25 cellular contexts compared by ENCODE assay signal in genomic region chr11:84014539-84014938, GRCh38.
DNase-seq lines count a peak whose midpoint lies in the region; ATAC-seq, FAIRE-seq and TF ChIP-seq lines count a peak whose summit lies in the region.
"Had no signal": no experiment of that assay in that cellular context is flagged by ENCODE, and none has a peak within 500 bp of the region (broad histone marks: within the 10 kb centered on the region; RNA-seq: fewer than 3 reads in every experiment).

No MANE protein-coding gene starts in this region.

- peaks cover 0 to 6% (median 1%) of the 10 kb centered on the region in 4 donors for H3K4me1 ChIP-seq in liver (ENCODE audit: control insufficient read depth in 4 of 4, insufficient read depth in 4 of 4, low read length in 3 of 4)
- H3K4me1 ChIP-seq in HepG2 (ENCODE audit: insufficient read depth, low read length), result no peaks in the 10 kb centered on the region
- peaks cover 4% of the 10 kb centered on the region; the same call in 1 of the 2 replicates for H3K4me1 ChIP-seq in GM23248 (ENCODE audit: insufficient read depth)
- H3K4me1 ChIP-seq: A549, BE2C, BLaER1 had no signal

- 67% methylated on average over 3 of the region's 3 CpGs for WGBS in liver
- WGBS in HepG2 (ENCODE audit: low lambda C conversion rate), result 5% methylated on average over 3 of the region's 3 CpGs
- WGBS in GM23248 (ENCODE audit: low coverage in 1 of 2, low lambda C conversion rate in 2 of 2, missing lambda C conversion rate in 2 of 2), 2 experiments, result 3% methylated on average over 3 of the region's 3 CpGs

- H3K4me2 ChIP-seq in HepG2 (ENCODE audit: low read depth, low read length) (no peak overlapping the region), GM23248 (ENCODE audit: unreplicated experiment) (no peak overlapping the region)
- H3K4me2 ChIP-seq: A549, BLaER1 had no signal

- no peaks in the 10 kb centered on the region for H3K27me3 ChIP-seq in liver (ENCODE audit: control insufficient read depth in 4 of 4, insufficient read depth in 4 of 4, low read length in 3 of 4)
- H3K27me3 ChIP-seq in HepG2 (ENCODE audit: control insufficient read depth in 1 of 2, insufficient read depth in 2 of 2, low read length in 2 of 2), result no peaks in the 10 kb centered on the region
- H3K27me3 ChIP-seq in GM23248 (replicated peaks; ENCODE audit: insufficient read depth), result no peaks in the 10 kb centered on the region
- H3K27me3 ChIP-seq: BE2C, BLaER1 had no signal

- no peaks in the 10 kb centered on the region for H3K27me3 Mint-ChIP-seq in activated CD4-positive, alpha-beta memory T cell treated with anti-CD3 and anti-CD28 coated beads, Interleukin-2, amount 10 ng/mL, durations not matched to agents 7 days and 5 days
- H3K27me3 Mint-ChIP-seq: CD4-positive, alpha-beta memory T cell; CD4-positive, CD25-positive, alpha-beta regulatory T cell; CD8-positive, alpha-beta memory T cell had no signal

- H3K9ac ChIP-seq in liver (ENCODE audit: low read depth in 1 of 2, low read length in 2 of 2), result no peak overlapping the region
- no peak overlapping the region for H3K9ac ChIP-seq in HepG2 (ENCODE audit: insufficient read depth, low read depth, low read length)
- H3K9ac ChIP-seq in GM23248, result no peak overlapping the region
- H3K9ac ChIP-seq: BLaER1 had no signal

- CTCF ChIA-PET in HepG2 (lab: Yijun Ruan, JAX; ENCODE audit: low intra/inter-chr PET ratio, low total read pairs), result no interaction called here
- CTCF ChIA-PET in activated CD4-positive, alpha-beta memory T cell treated with anti-CD3 and anti-CD28 coated beads, Interleukin-2, amount 10 ng/mL, durations not matched to agents 7 days and 5 days (lab: Charles Lee), result no interaction called here

- TF ChIP-seq RAD21 in liver (IDR thresholded peaks at IDR 0.05) (no peak), HepG2 (CRISPR knock-in tag; IDR thresholded peaks at IDR 0.05) (no peak)

- TF ChIP-seq EP300 in HepG2 (IDR thresholded peaks at IDR 0.05; ENCODE audit: low read depth in 2 of 2, low read length in 2 of 2), result no peak
- no peak for TF ChIP-seq EP300 in HepG2 (CRISPR knock-in tag; IDR thresholded peaks at IDR 0.05; ENCODE audit: borderline replicate concordance)

- FAIRE-seq in HepG2 (lab: Jason Lieb, UNC), result no peak
- FAIRE-seq: A549, GM12878, GM12892, GM18507 had no signal

- H3K79me2 ChIP-seq in HepG2 (ENCODE audit: insufficient read depth, low read length) (no peaks in the 10 kb centered on the region), GM23248 (ENCODE audit: insufficient read depth) (no peaks in the 10 kb centered on the region)

- TF ChIP-seq CTCF in liver (IDR thresholded peaks at IDR 0.05; ENCODE audit: low read depth, low read length, missing input control) (no peak), HepG2 (CRISPR knock-in tag; IDR thresholded peaks at IDR 0.05) (no peak)

- in situ Hi-C loops in HepG2 (cut with HindIII; ENCODE audit: extremely low pct_ligation_motif_present, low pct_unique_long_range_greater_than_20kb) (no loop called here), GM23248 (cut with MboI) (no loop called here)

- no peak for ATAC-seq in HepG2
- peak; percentile 54 for ATAC-seq in left lobe of liver
- ATAC-seq: A549, GM12878 had no signal

- H3K9me2 ChIP-seq in GM23248 (ENCODE audit: insufficient read depth), result no peaks in the 10 kb centered on the region

- no peak overlapping the region for H2AFZ ChIP-seq in HepG2 (ENCODE audit: low read length)
- no peak overlapping the region for H2AFZ ChIP-seq in GM23248

- no TSS peak for BruUV-seq in HepG2 (replicated peaks; lab: Mats Ljungman, UMichigan)

- no peak overlapping the region for H3K4me3 Mint-ChIP-seq in activated CD4-positive, alpha-beta memory T cell treated with anti-CD3 and anti-CD28 coated beads, Interleukin-2, amount 10 ng/mL, durations not matched to agents 7 days and 5 days
- H3K4me3 Mint-ChIP-seq: CD14-positive monocyte; CD4-positive, alpha-beta memory T cell; CD4-positive, CD25-positive, alpha-beta regulatory T cell; CD8-positive, alpha-beta memory T cell had no signal

- H3K27ac ChIP-seq in liver (ENCODE audit: low read depth in 1 of 2, low read length in 2 of 2) (no peak overlapping the region), HepG2 (ENCODE audit: extremely low read length, insufficient read depth, low read length) (no peak overlapping the region), GM23248 (no peak overlapping the region)
- H3K27ac ChIP-seq: 22Rv1, A549, BLaER1 had no signal

- H3K4me1 Mint-ChIP-seq in activated CD4-positive, alpha-beta memory T cell treated with anti-CD3 and anti-CD28 coated beads, Interleukin-2, amount 10 ng/mL, durations not matched to agents 7 days and 5 days, result no peaks in the 10 kb centered on the region
- H3K4me1 Mint-ChIP-seq: CD14-positive monocyte; CD4-positive, alpha-beta memory T cell; CD4-positive, CD25-positive, alpha-beta regulatory T cell; CD8-positive, alpha-beta memory T cell had no signal

- H4K20me1 ChIP-seq in HepG2 (ENCODE audit: insufficient read depth, low read length) (no peaks in the 10 kb centered on the region), GM23248 (ENCODE audit: insufficient read depth) (no peaks in the 10 kb centered on the region)
- H4K20me1 ChIP-seq: BLaER1 had no signal

- intact Hi-C loops in HepG2 (cut with micrococcal nuclease; ENCODE audit: unreplicated experiment), result no loop called here

- H3K36me3 ChIP-seq in liver (ENCODE audit: control insufficient read depth in 4 of 4, insufficient read depth in 3 of 4, low read depth in 1 of 4, low read length in 3 of 4) (no peaks in the 10 kb centered on the region), HepG2 (replicated peaks in 1 of 2; ENCODE audit: control insufficient read depth in 1 of 2, insufficient read depth in 2 of 2, low read length in 2 of 2) (no peaks in the 10 kb centered on the region), GM23248 (ENCODE audit: low read depth) (no peaks in the 10 kb centered on the region)
- H3K36me3 ChIP-seq: BE2C, BLaER1 had no signal

- no peak for DNase-seq in HepG2 (ENCODE audit: low spot score)
- no peak for DNase-seq in left lobe of liver (ENCODE audit: low spot score)
- no peak for DNase-seq in activated CD4-positive, alpha-beta memory T cell treated with anti-CD3 and anti-CD28 coated beads, Interleukin-2, amount 10 ng/mL, durations not matched to agents 7 days and 5 days
- DNase-seq in GM23248, result no peak
- DNase-seq: BE2C; C1 segment of cervical spinal cord; CD4-positive, alpha-beta memory T cell; CD4-positive, CD25-positive, alpha-beta regulatory T cell; CD8-positive, alpha-beta memory T cell; COR-L47; DMS 273 treated with DMSO at 0.1 percent for 48 hours; DMS153; DMS53; DMS79; DND-41; EL; GDM1 had no signal

- H3K27ac Mint-ChIP-seq in activated CD4-positive, alpha-beta memory T cell treated with anti-CD3 and anti-CD28 coated beads, Interleukin-2, amount 10 ng/mL, durations not matched to agents 7 days and 5 days, result no peak overlapping the region
- H3K27ac Mint-ChIP-seq: CD14-positive monocyte; CD4-positive, alpha-beta memory T cell; CD4-positive, CD25-positive, alpha-beta regulatory T cell; CD8-positive, alpha-beta memory T cell had no signal

- H3F3A ChIP-seq in GM23248 (ENCODE audit: insufficient read depth), result no peaks in the 10 kb centered on the region

- TF ChIP-seq POLR2A in HepG2 (IDR thresholded peaks at IDR 0.05; ENCODE audit: insufficient read depth in 1 of 2, low read depth in 2 of 2, low read length in 2 of 2), result no peak

- peak overlapping the region in 2 of 3 donors; percentile 22 to 54 for H3K4me3 ChIP-seq in liver (ENCODE audit: low read depth in 1 of 3, low read length in 3 of 3)
- H3K4me3 ChIP-seq in HepG2 (replicated peaks in 1 of 3; ENCODE audit: insufficient read depth in 1 of 3, low read depth in 2 of 3, low read length in 3 of 3), result no peak overlapping the region
- H3K4me3 ChIP-seq in GM23248, result no peak overlapping the region
- H3K4me3 ChIP-seq: A549, BLaER1, GM12878 had no signal

- POLR2A ChIA-PET in HepG2 (lab: Yijun Ruan, JAX), result no interaction called here
- POLR2A ChIA-PET in activated CD4-positive, alpha-beta memory T cell treated with anti-CD3 and anti-CD28 coated beads, Interleukin-2, amount 10 ng/mL, durations not matched to agents 7 days and 5 days (lab: Charles Lee), result no interaction called here

- no peaks in the 10 kb centered on the region for H3K9me3 ChIP-seq in liver (ENCODE audit: control insufficient read depth in 4 of 4, low read length in 3 of 4)
- no peaks in the 10 kb centered on the region for H3K9me3 ChIP-seq in HepG2 (ENCODE audit: low read length)
- no peaks in the 10 kb centered on the region for H3K9me3 ChIP-seq in GM23248 (ENCODE audit: low read depth)
- H3K9me3 ChIP-seq: A549, BE2C, BLaER1 had no signal

- H3K36me3 Mint-ChIP-seq in activated CD4-positive, alpha-beta memory T cell treated with anti-CD3 and anti-CD28 coated beads, Interleukin-2, amount 10 ng/mL, durations not matched to agents 7 days and 5 days (ENCODE audit: low read depth), result no peaks in the 10 kb centered on the region
- H3K36me3 Mint-ChIP-seq: CD14-positive monocyte; CD4-positive, alpha-beta memory T cell; CD4-positive, CD25-positive, alpha-beta regulatory T cell; CD8-positive, alpha-beta memory T cell had no signal

- H3K9me3 Mint-ChIP-seq in activated CD4-positive, alpha-beta memory T cell treated with anti-CD3 and anti-CD28 coated beads, Interleukin-2, amount 10 ng/mL, durations not matched to agents 7 days and 5 days, result peaks cover 2% of the 10 kb centered on the region

TF ChIP-seq in liver, 16 proteins besides CTCF, POLR2A, EP300 and RAD21:
- TF ChIP-seq EGR1 (IDR thresholded peaks at IDR 0.05; ENCODE audit: low read depth in 2 of 2), result no peak

TF ChIP-seq in HepG2, 621 proteins besides CTCF, POLR2A, EP300 and RAD21:
- TF ChIP-seq HOXA3 (CRISPR knock-in tag; IDR thresholded peaks at IDR 0.05), result no peak
- no peak for TF ChIP-seq HMG20A (CRISPR knock-in tag; IDR thresholded peaks at IDR 0.05; ENCODE audit: borderline replicate concordance)
- TF ChIP-seq ZNF644 (CRISPR knock-in tag; IDR thresholded peaks at IDR 0.05; ENCODE audit: low read depth), result no peak
- no peak for TF ChIP-seq SP5 (CRISPR knock-in tag; IDR thresholded peaks at IDR 0.05; ENCODE audit: borderline replicate concordance, low read depth)
- TF ChIP-seq ZNF460 (CRISPR knock-in tag; IDR thresholded peaks at IDR 0.05; ENCODE audit: borderline replicate concordance), result no peak
- TF ChIP-seq TRIM24 (CRISPR knock-in tag; IDR thresholded peaks at IDR 0.05), result no peak
- no peak for TF ChIP-seq REXO4 (CRISPR knock-in tag; IDR thresholded peaks at IDR 0.05; ENCODE audit: borderline replicate concordance)
- TF ChIP-seq CC2D1A (CRISPR knock-in tag; IDR thresholded peaks at IDR 0.05), result no peak

Comparison
In these comparisons a context has a peak if more than half of its experiments do, and no peak if none do; other contexts are left out.
1. H3K4me3 ChIP-seq: peak in liver (2 of 3); none in HepG2 (0 of 3) and GM23248 (single experiment).